Comparison of ENCODE assay signal across 12 cellular contexts in the genomic region with DNA sequence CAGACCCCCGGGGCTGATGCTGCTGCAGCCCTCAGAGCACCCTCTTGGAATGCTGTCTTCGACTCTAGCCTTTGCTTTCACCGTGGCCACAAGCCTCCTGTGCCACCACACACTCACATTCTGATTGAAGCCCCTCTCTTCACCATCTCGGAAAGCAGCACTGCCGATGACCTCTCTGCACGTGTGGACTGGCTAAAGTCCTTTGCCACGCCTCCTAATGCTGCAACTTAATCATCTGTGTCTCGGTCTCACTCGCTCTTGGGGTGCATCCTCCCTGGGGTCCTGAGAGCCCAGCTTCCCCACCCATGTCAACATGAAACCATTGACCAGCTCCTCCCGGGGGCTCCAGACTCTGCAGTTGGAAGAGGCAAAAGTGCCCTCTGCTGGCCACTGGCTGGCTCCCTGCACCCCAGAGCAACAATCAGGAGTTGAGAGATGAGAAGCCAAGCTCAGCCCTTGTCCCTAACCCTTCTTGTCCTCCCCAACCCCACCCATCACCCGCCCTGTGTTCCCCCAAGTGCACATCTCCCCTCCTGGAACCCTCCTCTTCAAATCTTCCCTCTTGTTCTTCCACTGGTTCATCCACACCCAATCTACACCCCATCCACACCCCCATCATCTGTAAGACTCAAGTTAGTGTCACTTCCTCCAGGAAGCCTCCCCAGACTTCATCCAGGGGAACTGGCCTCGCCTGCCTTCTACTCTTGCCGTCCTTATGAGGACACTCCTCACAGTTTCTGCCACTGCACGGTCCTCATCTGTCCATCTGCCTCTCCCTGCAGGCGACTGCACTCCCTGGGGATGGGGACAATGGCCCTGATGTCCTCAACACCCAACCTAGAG. TPM values are rescaled to one million over a fixed set of nuclear protein-coding genes. Genes with fewer than 3 reads are reported as not detected.
DNase-seq lines count a peak whose midpoint lies in the region; ATAC-seq and TF ChIP-seq lines count a peak whose summit lies in the region.
"Had no signal": no experiment of that assay in that cellular context is flagged by ENCODE, and none has a peak within 500 bp of the region (broad histone marks: within the 10 kb centered on the region; RNA-seq: fewer than 3 reads in every experiment).

No MANE protein-coding gene starts in this region.

- no peak for DNase-seq in GM12865 (ENCODE audit: low read depth)
- DNase-seq in RKO (ENCODE audit: low spot score), result peak; percentile 8
- peak; percentile 70 for DNase-seq in glutamatergic neuron
- DNase-seq in body of pancreas, result no peak
- no peak for DNase-seq in uterus
- DNase-seq: KG1 had no signal

- H3K27me3 Mint-ChIP-seq in glutamatergic neuron (ENCODE audit: unreplicated experiment), result peaks cover 6% of the 10 kb centered on the region

- TF ChIP-seq CTCF in 22Rv1 (IDR thresholded peaks at IDR 0.05) (0 out of 2 replicates have a peak, but pooled peaks have one; percentile 10), GM12865 (IDR thresholded peaks at IDR 0.05; ENCODE audit: insufficient read depth, low read depth, low read length, missing control alignments) (peak; percentile 17), glutamatergic neuron (IDR thresholded peaks at IDR 0.05; ENCODE audit: partially characterized antibody, unreplicated experiment) (peak; percentile 37), body of pancreas (IDR thresholded peaks at IDR 0.05) (peak in 1 of 7 experiments; percentile 11), uterus (IDR thresholded peaks at IDR 0.05) (no peak)

- no peaks in the 10 kb centered on the region for H3K9me3 ChIP-seq in body of pancreas
- no peaks in the 10 kb centered on the region for H3K9me3 ChIP-seq in uterus
- H3K9me3 ChIP-seq: thoracic aorta had no signal

- H3K4me3 ChIP-seq in GM12865 (ENCODE audit: low read depth, low read length) (no peak overlapping the region), body of pancreas (no peak overlapping the region), uterus (no peak overlapping the region)
- H3K4me3 ChIP-seq: thoracic aorta had no signal

- H3K4me1 ChIP-seq in body of pancreas (peaks cover 17% of the 10 kb centered on the region), uterus (no peaks in the 10 kb centered on the region)

- intact Hi-C loops in body of pancreas (cut with DNase I) (no loop called here), uterus (cut with DNase I; ENCODE audit: low total_unique reads) (no loop called here)

- TF ChIP-seq POLR2A in body of pancreas (IDR thresholded peaks at IDR 0.05) (no peak), uterus (IDR thresholded peaks at IDR 0.05) (no peak)

- whole genome bisulfite sequencing in body of pancreas, 2 donors, result 47 to 59% methylated on average over 15 of the region's 15 CpGs

- H3K36me3 ChIP-seq in body of pancreas (replicated peaks in 1 of 2; ENCODE audit: insufficient read depth in 1 of 2, low read depth in 2 of 2) (no peaks in the 10 kb centered on the region), uterus (no peaks in the 10 kb centered on the region)
- H3K36me3 ChIP-seq: thoracic aorta had no signal

- H3K9me3 Mint-ChIP-seq in glutamatergic neuron (ENCODE audit: unreplicated experiment), result peaks cover 1% of the 10 kb centered on the region
- H3K9me3 Mint-ChIP-seq: T-helper 1 cell treated with Interleukin-12 subunit alpha and Interleukin-12 subunit beta and Interleukin-4 antibody, amounts not matched to agents 30 μg/mL and 1 μg/mL, for 36 hours had no signal

- H3K36me3 Mint-ChIP-seq in glutamatergic neuron (ENCODE audit: unreplicated experiment), result no peaks in the 10 kb centered on the region

- no peaks in the 10 kb centered on the region for H3K27me3 ChIP-seq in body of pancreas
- H3K27me3 ChIP-seq in uterus, result no peaks in the 10 kb centered on the region

- H3K4me3 Mint-ChIP-seq in glutamatergic neuron (ENCODE audit: unreplicated experiment), result no peak overlapping the region
- H3K4me3 Mint-ChIP-seq: T-helper 1 cell treated with Interleukin-12 subunit alpha and Interleukin-12 subunit beta and Interleukin-4 antibody, amounts not matched to agents 30 μg/mL and 1 μg/mL, for 36 hours had no signal

- peaks cover 10% of the 10 kb centered on the region for H3K4me1 Mint-ChIP-seq in glutamatergic neuron (ENCODE audit: low read depth, unreplicated experiment)

- ATAC-seq in GM21786 (IDR thresholded peaks at IDR 0.05; ENCODE audit: unreplicated experiment) (no peak), GM21576 (IDR thresholded peaks at IDR 0.05; ENCODE audit: unreplicated experiment) (no peak), body of pancreas (no peak)

- peak overlapping the region; percentile 2 for H3K27ac Mint-ChIP-seq in glutamatergic neuron (ENCODE audit: unreplicated experiment)
- H3K27ac Mint-ChIP-seq: T-helper 1 cell treated with Interleukin-12 subunit alpha and Interleukin-12 subunit beta and Interleukin-4 antibody, amounts not matched to agents 30 μg/mL and 1 μg/mL, for 36 hours had no signal

- no peak overlapping the region for H3K27ac ChIP-seq in 22Rv1
- no peak overlapping the region for H3K27ac ChIP-seq in body of pancreas
- H3K27ac ChIP-seq in uterus, result no peak overlapping the region
- H3K27ac ChIP-seq: thoracic aorta had no signal

RNA-seq across cellular contexts. Expression of a gene that starts 23.6 kb away (rescaled TPM):
- not detected for total RNA-seq in glutamatergic neuron (ENCODE audit: unreplicated experiment)
- not detected for total RNA-seq in body of pancreas
- under 1 TPM in 1 of 4 donors, not detected in 3; 0.48 TPM for total RNA-seq in uterus
- total RNA-seq: skeletal muscle tissue, thoracic aorta had no signal

Comparison
In these comparisons a context has a peak if more than half of its experiments do, and no peak if none do; other contexts are left out.
1. CTCF ChIP-seq: peak in 22Rv1 (single experiment), GM12865 (single experiment) and glutamatergic neuron (single experiment); none in uterus (0 of 4).
2. DNase-seq: peak in RKO (single experiment) and glutamatergic neuron (single experiment); none in GM12865 (single experiment), body of pancreas (0 of 4) and uterus (0 of 2).